Comparison of ENCODE assay signal across 8 cellular contexts in the genomic region with DNA sequence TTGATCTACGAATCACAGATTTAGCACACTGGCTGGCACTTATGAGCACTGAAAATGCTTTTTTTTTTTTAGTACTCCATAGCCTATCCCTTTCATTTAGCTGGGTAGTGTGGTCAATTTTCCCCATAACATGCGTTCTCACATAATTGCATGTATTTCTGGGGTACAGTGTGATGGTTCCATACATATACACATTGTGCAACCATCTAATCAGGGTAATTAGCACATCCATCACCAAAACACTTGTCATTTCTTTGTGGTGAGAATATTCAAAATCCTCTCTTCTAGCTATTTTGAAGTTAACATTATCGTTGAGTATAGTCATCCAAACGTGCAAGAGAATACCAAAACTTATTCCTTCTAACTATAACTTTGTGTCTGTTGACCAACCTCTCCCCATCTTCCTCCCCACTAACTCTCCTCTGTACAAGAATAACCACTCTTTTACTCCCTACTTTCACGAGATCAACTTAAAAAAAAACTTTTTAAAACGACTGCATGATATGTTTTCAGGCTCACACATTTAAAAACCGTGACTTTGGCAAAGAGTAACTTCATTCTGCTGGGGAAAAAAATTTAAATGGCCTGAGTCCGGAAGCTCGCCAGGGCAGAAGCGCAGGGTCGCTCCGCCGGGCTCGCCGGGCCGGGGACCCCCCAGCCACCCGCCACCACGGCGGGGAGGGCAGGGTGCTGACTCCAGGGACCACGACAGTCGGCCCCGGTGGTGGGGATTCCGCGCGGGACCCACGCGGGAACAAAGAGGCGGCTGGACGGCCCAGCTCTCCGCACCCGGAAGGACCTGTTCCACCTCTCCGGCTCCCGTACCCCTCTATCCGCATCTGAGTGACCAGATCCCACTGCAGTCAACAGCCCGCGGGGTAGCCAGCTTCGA. TPM values are rescaled to one million over a fixed set of nuclear protein-coding genes. Genes with fewer than 3 reads are reported as not detected.
A peak's percentile ranks its signal among the peaks of the same experiment; 100 is the strongest.
DNase-seq lines count a peak whose midpoint lies in the region; ATAC-seq, FAIRE-seq and TF ChIP-seq lines count a peak whose summit lies in the region.

No MANE protein-coding gene starts in this region.

- peak; percentile 5 for ATAC-seq in HG03571 (IDR thresholded peaks at IDR 0.05; ENCODE audit: unreplicated experiment)

- H3K27me3 Mint-ChIP-seq in activated naive CD4-positive, alpha-beta T cell treated with anti-CD3 and anti-CD28 coated beads, Interleukin-2, amount 10 ng/mL, durations not matched to agents 7 days and 5 days = no peaks in the 10 kb centered on the region

- TF ChIP-seq CTCF in ascending aorta (IDR thresholded peaks at IDR 0.05) = no peak
- no peak for TF ChIP-seq CTCF in kidney (IDR thresholded peaks at IDR 0.05; ENCODE audit: borderline replicate concordance, extremely low read depth, insufficient read depth)
- no peak for TF ChIP-seq CTCF in suprapubic skin (IDR thresholded peaks at IDR 0.05)

- H3K4me3 ChIP-seq in ascending aorta (peak overlapping the region; percentile 82 to 96), kidney (ENCODE audit: low read length in 2 of 2) (peak overlapping the region; percentile 86 to 96), suprapubic skin (peak overlapping the region; percentile 99)

- H3K4me1 ChIP-seq in ascending aorta (peaks cover 0 to 6% of the 10 kb centered on the region in 2 donors), kidney (ENCODE audit: control insufficient read depth in 1 of 2, insufficient read depth in 1 of 2, low read depth in 1 of 2, low read length in 2 of 2) (peaks cover 8 to 21% of the 10 kb centered on the region in 2 donors), suprapubic skin (peaks cover 52% of the 10 kb centered on the region)

- H3K9me3 Mint-ChIP-seq in activated naive CD4-positive, alpha-beta T cell treated with anti-CD3 and anti-CD28 coated beads, Interleukin-2, amount 10 ng/mL, durations not matched to agents 7 days and 5 days = no peaks in the 10 kb centered on the region

- H3K9me3 ChIP-seq in ascending aorta = no peaks in the 10 kb centered on the region
- no peaks in the 10 kb centered on the region for H3K9me3 ChIP-seq in kidney (ENCODE audit: control insufficient read depth in 1 of 2, low read length in 2 of 2)
- H3K9me3 ChIP-seq in suprapubic skin = no peaks in the 10 kb centered on the region

- intact Hi-C loops in ascending aorta (cut with DNase I) = loop anchor here (2.0 to 10.0 kb wide), 5 partner anchors 123 to 1767 kb away; a partner anchor contains a TSS
- intact Hi-C loops in kidney (cut with DNase I) = no loop called here

- peak overlapping the region; percentile 87 for H3K27ac Mint-ChIP-seq in activated naive CD4-positive, alpha-beta T cell treated with anti-CD3 and anti-CD28 coated beads, Interleukin-2, amount 10 ng/mL, durations not matched to agents 7 days and 5 days

- TF ChIP-seq POLR2A in suprapubic skin (IDR thresholded peaks at IDR 0.05) = no peak

- no peaks in the 10 kb centered on the region for H3K27me3 ChIP-seq in ascending aorta
- H3K27me3 ChIP-seq in suprapubic skin = no peaks in the 10 kb centered on the region

- peaks cover 25% of the 10 kb centered on the region for H3K36me3 Mint-ChIP-seq in activated naive CD4-positive, alpha-beta T cell treated with anti-CD3 and anti-CD28 coated beads, Interleukin-2, amount 10 ng/mL, durations not matched to agents 7 days and 5 days

- peak overlapping the region; percentile 81 for H3K4me3 Mint-ChIP-seq in activated naive CD4-positive, alpha-beta T cell treated with anti-CD3 and anti-CD28 coated beads, Interleukin-2, amount 10 ng/mL, durations not matched to agents 7 days and 5 days

- no peak for DNase-seq in activated naive CD4-positive, alpha-beta T cell treated with anti-CD3 and anti-CD28 coated beads, Interleukin-2, amount 10 ng/mL, durations not matched to agents 7 days and 5 days
- no peak for DNase-seq in activated naive CD4-positive, alpha-beta T cell treated with Interleukin-2 at 50 U/mL for 16 hours
- peak in 1 of 2 donors; percentile 75 for DNase-seq in ascending aorta (ENCODE audit: low spot score in 2 of 2)
- DNase-seq in kidney = no peak
- DNase-seq in suprapubic skin (ENCODE audit: low spot score in 2 of 2) = no peak
- DNase-seq in NCI-H187 treated with DMSO at 0.1 percent for 48 hours (lab: John Stamatoyannopoulos, UW) = no peak
- DNase-seq in RCC 7860 (ENCODE audit: low spot score) = no peak

- H3K4me1 Mint-ChIP-seq in activated naive CD4-positive, alpha-beta T cell treated with anti-CD3 and anti-CD28 coated beads, Interleukin-2, amount 10 ng/mL, durations not matched to agents 7 days and 5 days = peaks cover 50% of the 10 kb centered on the region

- no peak for TF ChIP-seq EP300 in suprapubic skin (IDR thresholded peaks at IDR 0.05)

- H3K36me3 ChIP-seq in ascending aorta = no peaks in the 10 kb centered on the region
- no peaks in the 10 kb centered on the region for H3K36me3 ChIP-seq in kidney (ENCODE audit: control insufficient read depth in 1 of 2, insufficient read depth in 2 of 2, low read length in 2 of 2)
- H3K36me3 ChIP-seq in suprapubic skin = no peaks in the 10 kb centered on the region

- CTCF ChIA-PET in activated naive CD4-positive, alpha-beta T cell treated with anti-CD3 and anti-CD28 coated beads, Interleukin-2, amount 10 ng/mL, durations not matched to agents 7 days and 5 days (lab: Charles Lee) = interaction anchor here (0.7 to 4.2 kb wide), 10 partner anchors 16 to 235 kb away, joined by 3 to 27 read pairs (median 7); no protein-coding TSS in a partner anchor

- H3K27ac ChIP-seq in ascending aorta = peak overlapping the region; percentile 98
- H3K27ac ChIP-seq in kidney (ENCODE audit: low read depth in 2 of 2, low read length in 2 of 2) = peak overlapping the region; percentile 95 to 97
- peak overlapping the region; percentile 99 for H3K27ac ChIP-seq in suprapubic skin

- WGBS in suprapubic skin = 6% methylated on average over 26 of the region's 37 CpGs

- FAIRE-seq in kidney (lab: Jason Lieb, UNC) (no peak), RCC 7860 (lab: Jason Lieb, UNC) (no peak)

- peak overlapping the region; percentile 84 to 99 for H3K9ac ChIP-seq in kidney (ENCODE audit: low read length in 2 of 2)

RNA-seq across cellular contexts. Expression of a gene that starts 0.9 kb away (rescaled TPM):
- 67.8 TPM for total RNA-seq in ascending aorta
- 61.8 TPM for total RNA-seq in kidney
- 77.5 TPM for polyA plus RNA-seq in kidney (ENCODE audit: insufficient read depth, low read depth, low replicate concordance)
- 100 to 1,000 TPM in 2 of 4 donors, 10 to 100 TPM in 2; 67.3 to 111 (median 93.8) TPM for total RNA-seq in suprapubic skin

RNA-seq across cellular contexts. Expression of a gene that starts 58.4 kb away (rescaled TPM):
- not detected for total RNA-seq in ascending aorta
- 0.88 TPM for total RNA-seq in kidney
- not detected for polyA plus RNA-seq in kidney (ENCODE audit: insufficient read depth, low read depth, low replicate concordance)
- total RNA-seq in suprapubic skin = not detected
